ENCODE assay signal across 23 cellular contexts in the genomic region with DNA sequence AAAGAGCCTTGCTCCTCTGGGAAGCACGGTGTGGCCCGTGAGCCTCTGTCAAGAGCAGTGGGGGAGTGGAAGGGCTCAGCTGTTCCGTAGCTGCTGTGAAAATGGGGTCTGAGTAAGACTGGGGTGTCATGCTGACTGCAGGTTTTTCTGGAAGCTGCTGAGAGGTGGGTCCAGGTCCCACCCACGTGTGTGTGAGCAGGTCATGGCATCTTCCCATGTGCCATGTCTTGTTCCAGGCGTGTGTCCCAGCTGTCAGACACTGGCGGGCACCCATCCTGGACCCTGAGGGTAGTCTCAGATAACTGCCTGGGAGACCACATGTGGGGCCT.
"Had no signal": no experiment of that assay in that cellular context is flagged by ENCODE, and none has a peak within 500 bp of the region (broad histone marks: within the 10 kb centered on the region; RNA-seq: fewer than 3 reads in every experiment).

No MANE protein-coding gene starts in this region.

- ATAC-seq: activated CD4-positive, CD25-positive, alpha-beta regulatory T cell treated with anti-CD3 and anti-CD28 coated beads, Interleukin-2, amount 50 U/mL, for 24 hours; activated CD8-positive, alpha-beta memory T cell treated with anti-CD3 and anti-CD28 coated beads, Interleukin-2, amount 10 ng/mL, durations not matched to agents 7 days and 5 days; activated CD8-positive, alpha-beta T cell treated with anti-CD3 and anti-CD28 coated beads for 36 hours; activated naive CD8-positive, alpha-beta T cell treated with anti-CD3 and anti-CD28 coated beads, Interleukin-2, amount 50 U/mL, for 24 hours; effector memory CD8-positive, alpha-beta T cell; esophagus mucosa; naive thymus-derived CD8-positive, alpha-beta T cell; stimulated activated effector memory CD8-positive, alpha-beta T cell treated with anti-CD3 and anti-CD28 coated beads, Interleukin-12 subunit alpha, Interleukin-12 subunit beta, amount 100 ng/mL, for 72 hours had no signal

- H3K4me3 ChIP-seq: left ventricle myocardium inferior, stomach, suprapubic skin, tibial nerve had no signal

- H3K36me3 ChIP-seq: suprapubic skin had no signal

- DNase-seq: activated CD4-positive, alpha-beta T cell treated with anti-CD3 and anti-CD28 coated beads, Interleukin-2, amount 10 ng/mL, durations not matched to agents 24 days and 14 days; activated CD8-positive, alpha-beta memory T cell treated with anti-CD3 and anti-CD28 coated beads, Interleukin-2, amount 10 ng/mL, durations not matched to agents 7 days and 5 days; activated CD8-positive, alpha-beta T cell treated with anti-CD3 and anti-CD28 coated beads for 36 hours; activated gamma-delta T cell; activated naive CD4-positive, alpha-beta T cell treated with anti-CD3 and anti-CD28 coated beads, Interleukin-2, amount 50 U/mL, for 16 hours; activated naive CD8-positive, alpha-beta T cell treated with anti-CD3 and anti-CD28 coated beads, Interleukin-2, amount 50 U/mL, for 24 hours; activated T-cell treated with anti-CD3 and anti-CD28 coated beads for 4 hours; effector memory CD8-positive, alpha-beta T cell; head of caudate nucleus; left ventricle myocardium inferior; naive thymus-derived CD8-positive, alpha-beta T cell; nucleus accumbens; small intestine; stimulated activated CD4-positive, alpha-beta T cell treated with anti-CD3 and anti-CD28 coated beads, Interleukin-2, amount 100 ng/mL, for 24 hours; stomach had no signal

- H3K9me3 ChIP-seq: left ventricle myocardium inferior, stomach, suprapubic skin, tibial nerve had no signal

- H3K27ac ChIP-seq: stomach, suprapubic skin, tibial nerve, VCaP had no signal

- H3K27me3 ChIP-seq: stomach, suprapubic skin, tibial nerve had no signal

- FAIRE-seq: endothelial cell of umbilical vein, frontal cortex, small intestine had no signal
